Comparison of ENCODE assay signal across 9 cellular contexts in genomic region chr10:86139066-86139657, GRCh38.
DNase-seq lines count a peak whose midpoint lies in the region; ATAC-seq and TF ChIP-seq lines count a peak whose summit lies in the region.
"Had no signal": no experiment of that assay in that cellular context is flagged by ENCODE, and none has a peak within 500 bp of the region (broad histone marks: within the 10 kb centered on the region; RNA-seq: fewer than 3 reads in every experiment).

No MANE protein-coding gene starts in this region.

- TF ChIP-seq POLR2A in uterus (IDR thresholded peaks at IDR 0.05), result no peak

- H3K27me3 ChIP-seq in uterus, result no peaks in the 10 kb centered on the region
- H3K27me3 ChIP-seq: ascending aorta had no signal

- no peak for ATAC-seq in GM19395 (IDR thresholded peaks at IDR 0.05; ENCODE audit: unreplicated experiment)

- no peaks in the 10 kb centered on the region for H3K9me3 ChIP-seq in uterus
- H3K9me3 ChIP-seq: ascending aorta had no signal

- H3K27ac ChIP-seq in uterus, result no peak overlapping the region
- H3K27ac ChIP-seq: ascending aorta had no signal

- no peak for TF ChIP-seq CTCF in uterus (IDR thresholded peaks at IDR 0.05)

- peak; percentile 16 for DNase-seq in activated T-cell treated with anti-CD3 and anti-CD28 coated beads for 48 hours (ENCODE audit: low read depth)
- DNase-seq in activated T-cell treated with anti-CD3 and anti-CD28 coated beads, Interleukin-2, amount 50 U/mL, for 1 hour, result no peak
- peak; percentile 4 for DNase-seq in NOMO-1 treated with dmso at 0.1 percent for 144 hours (lab: John Stamatoyannopoulos, UW; ENCODE audit: unreplicated experiment)
- DNase-seq in globus pallidus (ENCODE audit: low spot score), result peak; percentile 65
- peak; percentile 7 for DNase-seq in stimulated activated CD8-positive, alpha-beta memory T cell treated with anti-CD3 and anti-CD28 coated beads, Interleukin-7, amount 100 ng/mL, for 24 hours (ENCODE audit: low read depth)
- no peak for DNase-seq in uterus
- no peak for DNase-seq in ecto neural progenitor cell (ENCODE audit: low spot score)

- H3K36me3 ChIP-seq in uterus, result no peaks in the 10 kb centered on the region
- H3K36me3 ChIP-seq: ascending aorta had no signal

- no peaks in the 10 kb centered on the region for H3K4me1 ChIP-seq in uterus
- H3K4me1 ChIP-seq: ascending aorta had no signal

- no peak overlapping the region for H3K4me3 ChIP-seq in uterus
- H3K4me3 ChIP-seq: ascending aorta had no signal

- intact Hi-C loops in uterus (cut with DNase I; ENCODE audit: low total_unique reads), result no loop called here

Comparison
In these comparisons a context has a peak if more than half of its experiments do, and no peak if none do; other contexts are left out.
1. DNase-seq: peak in activated T-cell treated with anti-CD3 and anti-CD28 coated beads for 48 hours (single experiment), NOMO-1 treated with dmso at 0.1 percent for 144 hours (single experiment), globus pallidus (single experiment) and stimulated activated CD8-positive, alpha-beta memory T cell treated with anti-CD3 and anti-CD28 coated beads, Interleukin-7, amount 100 ng/mL, for 24 hours (single experiment); none in activated T-cell treated with anti-CD3 and anti-CD28 coated beads, Interleukin-2, amount 50 U/mL, for 1 hour (single experiment), uterus (0 of 2) and ecto neural progenitor cell (single experiment).